Comparison of ENCODE assay signal across 26 cellular contexts in genomic region chr17:10842658-10843057, GRCh38. TPM values are rescaled to one million over a fixed set of nuclear protein-coding genes. Genes with fewer than 3 reads are reported as not detected.
"Had no signal": no experiment of that assay in that cellular context is flagged by ENCODE, and none has a peak within 500 bp of the region (broad histone marks: within the 10 kb centered on the region; RNA-seq: fewer than 3 reads in every experiment).

No MANE protein-coding gene starts in this region.

- H3K27ac Mint-ChIP-seq: activated CD4-positive, alpha-beta T cell treated with anti-CD3 and anti-CD28 coated beads, Interleukin-2, amount 10 ng/mL, durations not matched to agents 7 days and 5 days; activated naive CD8-positive, alpha-beta T cell treated with anti-CD3 and anti-CD28 coated beads for 36 hours; activated T-helper 1 cell treated with anti-CD3 and anti-CD28 coated beads, Interleukin-12 subunit alpha, Interleukin-12 subunit beta, Interleukin-2, Interleukin-4 antibody, amounts not matched to agents 30 ng/mL and 10 ng/mL and 1 ng/mL, durations not matched to agents 14 hours and 24 hours and 36 hours; endodermal cell; immature natural killer cell; naive thymus-derived CD4-positive, alpha-beta T cell had no signal

- DNase-seq: activated CD4-positive, alpha-beta T cell treated with anti-CD3 and anti-CD28 coated beads, Interleukin-2, amount 10 ng/mL, durations not matched to agents 7 days and 5 days; activated CD4-positive, CD25-positive, alpha-beta regulatory T cell; activated CD8-positive, alpha-beta memory T cell treated with anti-CD3 and anti-CD28 coated beads for 24 hours; activated naive CD8-positive, alpha-beta T cell treated with anti-CD3 and anti-CD28 coated beads for 36 hours; aorta; endodermal cell; immature natural killer cell; left cardiac atrium; naive thymus-derived CD4-positive, alpha-beta T cell; right cardiac atrium; SJCRH30; small intestine; stimulated activated CD4-positive, alpha-beta T cell treated with anti-CD3 and anti-CD28 coated beads, Interleukin-4, amount 100 ng/mL, for 4 hours; stimulated activated CD8-positive, alpha-beta memory T cell treated with anti-CD3 and anti-CD28 coated beads, Interleukin-4, amount 100 ng/mL, for 48 hours; stimulated activated naive CD8-positive, alpha-beta T cell treated with anti-CD3 and anti-CD28 coated beads, Interleukin-15, Interleukin-2, amounts not matched to agents 100 U/mL and 50 U/mL, for 24 hours; testis; upper lobe of right lung had no signal

- ATAC-seq: gastroesophageal sphincter; left cardiac atrium; naive thymus-derived CD4-positive, alpha-beta T cell; right cardiac atrium; stimulated activated naive CD8-positive, alpha-beta T cell treated with anti-CD3 and anti-CD28 coated beads, Interleukin-15, Interleukin-2, amounts not matched to agents 100 U/mL and 50 U/mL, for 24 hours; upper lobe of right lung had no signal

- H3K27ac ChIP-seq: gastroesophageal sphincter, SJCRH30, testis, upper lobe of right lung had no signal

- H3K9me3 Mint-ChIP-seq: activated CD4-positive, alpha-beta T cell treated with anti-CD3 and anti-CD28 coated beads, Interleukin-2, amount 10 ng/mL, durations not matched to agents 7 days and 5 days; activated naive CD8-positive, alpha-beta T cell treated with anti-CD3 and anti-CD28 coated beads for 36 hours; activated T-helper 1 cell treated with anti-CD3 and anti-CD28 coated beads, Interleukin-12 subunit alpha, Interleukin-12 subunit beta, Interleukin-2, Interleukin-4 antibody, amounts not matched to agents 30 ng/mL and 10 ng/mL and 1 ng/mL, durations not matched to agents 14 hours and 24 hours and 36 hours; immature natural killer cell; naive thymus-derived CD4-positive, alpha-beta T cell had no signal

- H3K27me3 Mint-ChIP-seq: activated CD4-positive, alpha-beta T cell treated with anti-CD3 and anti-CD28 coated beads, Interleukin-2, amount 10 ng/mL, durations not matched to agents 7 days and 5 days had no signal

- H3K36me3 ChIP-seq: breast epithelium, gastroesophageal sphincter, SJCRH30, upper lobe of right lung had no signal

- H3K27me3 ChIP-seq: breast epithelium, SJCRH30, testis, upper lobe of right lung had no signal

- H3K36me3 Mint-ChIP-seq: activated naive CD8-positive, alpha-beta T cell treated with anti-CD3 and anti-CD28 coated beads for 36 hours; immature natural killer cell; naive thymus-derived CD4-positive, alpha-beta T cell had no signal

- H3K4me3 Mint-ChIP-seq: activated CD4-positive, alpha-beta T cell treated with anti-CD3 and anti-CD28 coated beads, Interleukin-2, amount 10 ng/mL, durations not matched to agents 7 days and 5 days; activated naive CD8-positive, alpha-beta T cell treated with anti-CD3 and anti-CD28 coated beads for 36 hours; activated T-helper 1 cell treated with anti-CD3 and anti-CD28 coated beads, Interleukin-12 subunit alpha, Interleukin-12 subunit beta, Interleukin-2, Interleukin-4 antibody, amounts not matched to agents 30 ng/mL and 10 ng/mL and 1 ng/mL, durations not matched to agents 14 hours and 24 hours and 36 hours; endodermal cell; immature natural killer cell; naive thymus-derived CD4-positive, alpha-beta T cell had no signal

- H3K4me1 ChIP-seq: breast epithelium, SJCRH30 had no signal

- H3K4me3 ChIP-seq: breast epithelium, gastroesophageal sphincter, lung, SJCRH30, testis, upper lobe of right lung had no signal

RNA-seq across cellular contexts. Expression of gene PIRT, which starts 4.8 kb away (rescaled TPM):
- total RNA-seq: activated CD4-positive, alpha-beta T cell treated with anti-CD3 and anti-CD28 coated beads, Interleukin-2, amount 10 ng/mL, durations not matched to agents 7 days and 5 days; activated naive CD8-positive, alpha-beta T cell treated with anti-CD3 and anti-CD28 coated beads for 36 hours; activated T-helper 1 cell treated with anti-CD3 and anti-CD28 coated beads, Interleukin-12 subunit alpha, Interleukin-12 subunit beta, Interleukin-2, Interleukin-4 antibody, amounts not matched to agents 30 ng/mL and 10 ng/mL and 1 ng/mL, durations not matched to agents 14 hours and 24 hours and 36 hours; dermis microvascular lymphatic vessel endothelial cell; endodermal cell; epithelial cell of proximal tubule; left cardiac atrium; naive thymus-derived CD4-positive, alpha-beta T cell; posterior vena cava; SJCRH30; T-helper 2 cell treated with Interferon-gamma antibody and Interleukin-4, amounts not matched to agents 100 ng/mL and 5 ng/mL, for 36 hours; upper lobe of right lung had no signal
- polyA plus RNA-seq: aorta; immature natural killer cell; lung; naive thymus-derived CD4-positive, alpha-beta T cell had no signal

RNA-seq across cellular contexts. Expression of gene TMEM238L, which starts 38.8 kb away (rescaled TPM):
- total RNA-seq: activated CD4-positive, alpha-beta T cell treated with anti-CD3 and anti-CD28 coated beads, Interleukin-2, amount 10 ng/mL, durations not matched to agents 7 days and 5 days; activated naive CD8-positive, alpha-beta T cell treated with anti-CD3 and anti-CD28 coated beads for 36 hours; activated T-helper 1 cell treated with anti-CD3 and anti-CD28 coated beads, Interleukin-12 subunit alpha, Interleukin-12 subunit beta, Interleukin-2, Interleukin-4 antibody, amounts not matched to agents 30 ng/mL and 10 ng/mL and 1 ng/mL, durations not matched to agents 14 hours and 24 hours and 36 hours; aorta; dermis microvascular lymphatic vessel endothelial cell; endodermal cell; epithelial cell of proximal tubule; gastroesophageal sphincter; left cardiac atrium; lung; mononuclear cell; naive thymus-derived CD4-positive, alpha-beta T cell; posterior vena cava; right cardiac atrium; SJCRH30; T-helper 2 cell treated with Interferon-gamma antibody and Interleukin-4, amounts not matched to agents 100 ng/mL and 5 ng/mL, for 36 hours; testis; upper lobe of right lung had no signal
- polyA plus RNA-seq: immature natural killer cell; naive thymus-derived CD4-positive, alpha-beta T cell; right cardiac atrium had no signal
